8 cellular contexts compared by ENCODE assay signal in the genomic region with DNA sequence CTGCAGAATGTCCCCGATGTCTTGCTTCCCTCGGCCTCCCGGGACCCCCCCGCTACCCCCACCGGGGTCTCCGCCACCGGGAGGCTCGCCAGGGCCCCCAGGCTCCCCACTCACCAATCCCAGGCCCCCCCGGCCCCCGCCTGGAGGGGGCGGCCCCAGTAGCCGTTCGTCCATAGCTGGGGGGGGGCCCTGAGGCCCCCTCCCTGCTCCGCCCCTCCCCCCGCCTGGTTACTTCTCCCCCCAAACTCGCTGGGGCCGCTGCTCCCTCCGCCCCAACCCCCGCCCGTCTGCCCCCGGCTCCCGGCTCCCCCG. TPM values are rescaled to one million over a fixed set of nuclear protein-coding genes. Genes with fewer than 3 reads are reported as not detected.
DNase-seq lines count a peak whose midpoint lies in the region; ATAC-seq, FAIRE-seq and TF ChIP-seq lines count a peak whose summit lies in the region.

No MANE protein-coding gene starts in this region.

- CTCF ChIA-PET in mammary epithelial cell (lab: Charles Lee; ENCODE audit: low non-redundant PET), result interaction anchor here (0.6 kb wide), 1 partner anchor 41 kb away, joined by 4 read pairs; no protein-coding TSS in a partner anchor

- H3K4me2 ChIP-seq in mammary epithelial cell (ENCODE audit: insufficient read depth, low read depth, low read length), result peak overlapping the region; percentile 84

- dilution Hi-C loops in mammary epithelial cell (cut with HindIII; ENCODE audit: low sequenced_read_pairs), result no loop called here

- no peak overlapping the region for H2AFZ ChIP-seq in mammary epithelial cell (ENCODE audit: low read depth, low read length)

- no peaks in the 10 kb centered on the region for H3K27me3 ChIP-seq in mammary epithelial cell (ENCODE audit: insufficient read depth, low read length)
- H3K27me3 ChIP-seq in lower lobe of right lung (ENCODE audit: low read depth), result no peaks in the 10 kb centered on the region
- H3K27me3 ChIP-seq in tibial nerve, result no peaks in the 10 kb centered on the region

- no peak for TF ChIP-seq POLR2A in tibial nerve (IDR thresholded peaks at IDR 0.05)

- peaks cover 23% of the 10 kb centered on the region for H3K79me2 ChIP-seq in mammary epithelial cell (ENCODE audit: insufficient read depth, low read length)

- peak overlapping the region; percentile 55 to 63 (median 59) for H3K4me3 ChIP-seq in mammary epithelial cell (replicated peaks in 1 of 3; ENCODE audit: insufficient read depth in 1 of 3, low read depth in 2 of 3, low read length in 3 of 3)
- H3K4me3 ChIP-seq in lower lobe of right lung, result peak overlapping the region; percentile 76
- H3K4me3 ChIP-seq in tibial nerve, result peak overlapping the region; percentile 60 to 89 (median 75)

- ATAC-seq in lower lobe of right lung (peak; percentile 1 to 7), HG03196 (IDR thresholded peaks at IDR 0.05; ENCODE audit: unreplicated experiment) (no peak)

- H3K27ac ChIP-seq in mammary epithelial cell (ENCODE audit: insufficient read depth, low read depth, low read length) (peak overlapping the region; percentile 43), lower lobe of right lung (peak overlapping the region; percentile 91), tibial nerve (peak overlapping the region; percentile 97 to 100 (median 99))

- H3K36me3 Mint-ChIP-seq in activated T-cell treated with anti-CD3 and anti-CD28 coated beads, Interleukin-2, amount 50 U/mL, for 24 hours (ENCODE audit: low read depth), result peaks cover 68% of the 10 kb centered on the region

- H3K27ac Mint-ChIP-seq in activated T-cell treated with anti-CD3 and anti-CD28 coated beads, Interleukin-2, amount 50 U/mL, for 24 hours, result peak overlapping the region; percentile 92

- H3K27me3 Mint-ChIP-seq in activated T-cell treated with anti-CD3 and anti-CD28 coated beads, Interleukin-2, amount 50 U/mL, for 24 hours, result no peaks in the 10 kb centered on the region

- H3K4me1 ChIP-seq in mammary epithelial cell (ENCODE audit: insufficient read depth, low read length), result peaks cover 12% of the 10 kb centered on the region
- peaks cover 66% of the 10 kb centered on the region for H3K4me1 ChIP-seq in lower lobe of right lung
- H3K4me1 ChIP-seq in tibial nerve, result peaks cover 0 to 87% (median 59%) of the 10 kb centered on the region in 4 donors

- H3K4me1 Mint-ChIP-seq in activated T-cell treated with anti-CD3 and anti-CD28 coated beads, Interleukin-2, amount 50 U/mL, for 24 hours (ENCODE audit: low read depth), result peaks cover 71% of the 10 kb centered on the region

- no peaks in the 10 kb centered on the region for H4K20me1 ChIP-seq in mammary epithelial cell (ENCODE audit: insufficient read depth, low read length)

- H3K36me3 ChIP-seq in mammary epithelial cell (ENCODE audit: insufficient read depth, low read length), result no peaks in the 10 kb centered on the region
- peaks cover 26% of the 10 kb centered on the region for H3K36me3 ChIP-seq in lower lobe of right lung
- H3K36me3 ChIP-seq in tibial nerve, result peaks cover 0 to 20% (median 6%) of the 10 kb centered on the region in 3 donors

- no peak for TF ChIP-seq EP300 in tibial nerve (IDR thresholded peaks at IDR 0.05)

- peak overlapping the region; percentile 59 for H3K9ac ChIP-seq in mammary epithelial cell (ENCODE audit: insufficient read depth, low read length)

- BruUV-seq in mammary epithelial cell (replicated peaks; lab: Mats Ljungman, UMichigan), result no TSS peak

- TF ChIP-seq CTCF in mammary epithelial cell (conservative IDR thresholded peaks at IDR 0.05 in 1 of 2, IDR thresholded peaks at IDR 0.05 in 1 of 2; ENCODE audit: extremely low read depth in 1 of 2, insufficient read depth in 1 of 2, low read depth in 1 of 2, low read length in 2 of 2) (no peak), lower lobe of right lung (IDR thresholded peaks at IDR 0.05) (no peak), tibial nerve (IDR thresholded peaks at IDR 0.05) (no peak)

- H3K9me3 ChIP-seq in mammary epithelial cell (replicated peaks; ENCODE audit: insufficient read depth, low read length), result no peaks in the 10 kb centered on the region
- no peaks in the 10 kb centered on the region for H3K9me3 ChIP-seq in lower lobe of right lung
- no peaks in the 10 kb centered on the region for H3K9me3 ChIP-seq in tibial nerve

- peak overlapping the region; percentile 93 for H3K4me3 Mint-ChIP-seq in activated T-cell treated with anti-CD3 and anti-CD28 coated beads, Interleukin-2, amount 50 U/mL, for 24 hours

- WGBS in mammary epithelial cell (ENCODE audit: low coverage, missing lambda C conversion rate), result no CpG with 5 or more reads among the region's 23 CpGs
- 0 to 14% methylated on average over 1 to 6 of the region's 23 CpGs for WGBS in tibial nerve, 2 donors

- FAIRE-seq in frontal cortex (lab: Jason Lieb, UNC), result no peak

- in situ Hi-C loops in mammary epithelial cell (cut with MboI; ENCODE audit: low sequenced_read_pairs in 2 of 2), result no loop called here

- no peaks in the 10 kb centered on the region for H3K9me3 Mint-ChIP-seq in activated T-cell treated with anti-CD3 and anti-CD28 coated beads, Interleukin-2, amount 50 U/mL, for 24 hours

- DNase-seq in activated T-cell treated with anti-CD3 and anti-CD28 coated beads, Interleukin-2, amount 50 U/mL, for 24 hours, result no peak
- no peak for DNase-seq in activated T-cell treated with anti-CD3 and anti-CD28 coated beads, Interleukin-2, amount 50 U/mL, for 1 hour
- DNase-seq in mammary epithelial cell (no peak), lower lobe of right lung (no peak), tibial nerve (ENCODE audit: low spot score in 2 of 2) (no peak), cortex of kidney (lab: John Stamatoyannopoulos, UW) (no peak), frontal cortex (ENCODE audit: low spot score in 2 of 2) (no peak)

- intact Hi-C loops in mammary epithelial cell (cut with micrococcal nuclease) (loop anchor here (1.0 to 10.0 kb wide), 2 partner anchors 12 to 455 kb away; partner anchors contain the start of gene CLIC1), lower lobe of right lung (cut with DNase I) (no loop called here)

RNA-seq across cellular contexts. Expression of gene PBX2, which starts 0.3 kb away (rescaled TPM):
- total RNA-seq in mammary epithelial cell (10 to 100 TPM; 28.5 to 59.1 TPM), lower lobe of right lung (89.2 TPM), tibial nerve (10 to 100 TPM; 55.0 to 75.0 (median 61.9) TPM), frontal cortex (11.8 TPM)
- 39.1 TPM for polyA plus RNA-seq in mammary epithelial cell
- polyA minus RNA-seq in mammary epithelial cell, result 30.7 TPM

RNA-seq across cellular contexts. Expression of gene GPSM3, which starts 2.7 kb away (rescaled TPM):
- total RNA-seq in mammary epithelial cell, result 1 to 10 TPM; 1.7 to 3.1 TPM
- polyA plus RNA-seq in mammary epithelial cell, result 3.9 TPM
- polyA minus RNA-seq in mammary epithelial cell, result 1.3 TPM
- 76.2 TPM for total RNA-seq in lower lobe of right lung
- 10 to 100 TPM in 2 of 4 donors, 1 to 10 TPM in 2; 5.9 to 17.7 (median 8.8) TPM for total RNA-seq in tibial nerve
- total RNA-seq in frontal cortex, result 0.41 TPM

RNA-seq across cellular contexts. Expression of gene AGER, which starts 5.6 kb away (rescaled TPM):
- 1 to 10 TPM in 1 of 2 donors, under 1 TPM in 1; 0.33 to 6.1 TPM for total RNA-seq in mammary epithelial cell
- 1.8 TPM for polyA plus RNA-seq in mammary epithelial cell
- not detected for polyA minus RNA-seq in mammary epithelial cell
- total RNA-seq in lower lobe of right lung, result 882 TPM
- 10 to 100 TPM in 1 of 4 donors, 1 to 10 TPM in 3; 4.0 to 12.7 (median 5.8) TPM for total RNA-seq in tibial nerve
- 0.82 TPM for total RNA-seq in frontal cortex

RNA-seq across cellular contexts. Expression of gene RNF5, which starts 11.5 kb away (rescaled TPM):
- total RNA-seq in mammary epithelial cell (10 to 100 TPM; 28.4 to 28.7 TPM), lower lobe of right lung (44.9 TPM), tibial nerve (100 to 1,000 TPM in 2 of 4 donors, 10 to 100 TPM in 2; 74.5 to 117 (median 107) TPM), frontal cortex (104 TPM)
- 65.3 TPM for polyA plus RNA-seq in mammary epithelial cell
- 47.0 TPM for polyA minus RNA-seq in mammary epithelial cell

RNA-seq across cellular contexts. Expression of gene AGPAT1, which starts 13.8 kb away (rescaled TPM):
- total RNA-seq in mammary epithelial cell, result 10 to 100 TPM; 32.5 to 56.5 TPM
- polyA plus RNA-seq in mammary epithelial cell, result 97.8 TPM
- polyA minus RNA-seq in mammary epithelial cell, result 143 TPM
- 51.2 TPM for total RNA-seq in lower lobe of right lung
- total RNA-seq in tibial nerve, result 10 to 100 TPM; 45.3 to 52.2 (median 48.1) TPM
- 14.3 TPM for total RNA-seq in frontal cortex

Comparison
In these comparisons a context has a peak if more than half of its experiments do, and no peak if none do; other contexts are left out.
1. H3K27ac ChIP-seq: peak in every context shown above with its lines; median percentile 99 in tibial nerve; 91 in lower lobe of right lung; 43 in mammary epithelial cell.
2. RNA of gene AGER, which starts 5.6 kb away (total RNA-seq): 882 TPM in lower lobe of right lung (single experiment); 4.0 to 12.7 TPM in tibial nerve, 0.33 to 6.1 TPM in mammary epithelial cell and 0.82 TPM in frontal cortex (single experiment); every median in the first group is over 10 times any median in the second.
3. Peak in every context shown above with its lines, with median percentiles within 50 percentile points of each other: H3K4me3 ChIP-seq.